In genomic region chr5:148937830-148938534, GRCh38 we compare ENCODE assay signal across 2 cellular contexts.
TF ChIP-seq lines count a peak whose summit lies in the region.

No MANE protein-coding gene starts in this region.

TF ChIP-seq in SK-N-SH, 30 proteins besides CTCF, POLR2A, EP300 and RAD21 (continued from another document):
- TF ChIP-seq EZH2phosphoT487 (IDR thresholded peaks at IDR 0.05; ENCODE audit: borderline replicate concordance, low read depth) (no peak), ELF1 (IDR thresholded peaks at IDR 0.05) (no peak), RFX5 (IDR thresholded peaks at IDR 0.05; ENCODE audit: low read length) (no peak), SIN3A (IDR thresholded peaks at IDR 0.05; ENCODE audit: borderline replicate concordance, low read depth, low read length) (no peak), NFIC (IDR thresholded peaks at IDR 0.05; ENCODE audit: borderline replicate concordance) (no peak), TAF1 (IDR thresholded peaks at IDR 0.05; ENCODE audit: borderline replicate concordance, low read depth, low read length) (no peak), MAX (IDR thresholded peaks at IDR 0.05; ENCODE audit: low read depth) (no peak), USF1 (IDR thresholded peaks at IDR 0.05; ENCODE audit: borderline replicate concordance, low read depth) (no peak)

TF ChIP-seq in SK-N-SH treated with all-trans-retinoic acid at 6 μM for 48 hours, 23 proteins besides CTCF, POLR2A, EP300 and RAD21 (continued from another document):
- TF ChIP-seq CSRNP3 (CRISPR knock-in tag; IDR thresholded peaks at IDR 0.05) = no peak
TF ChIP-seq in SK-N-SH treated with all-trans-retinoic acid at 6 μM for 48 hours: peak in this region for 0.
